8 cellular contexts compared by ENCODE assay signal in genomic region chr12:66129934-66130266, GRCh38. TPM values are rescaled to one million over a fixed set of nuclear protein-coding genes. Genes with fewer than 3 reads are reported as not detected.
A peak's percentile ranks its signal among the peaks of the same experiment; 100 is the strongest.
DNase-seq lines count a peak whose midpoint lies in the region; ATAC-seq and TF ChIP-seq lines count a peak whose summit lies in the region.

No MANE protein-coding gene starts in this region.

- DNase-seq in activated CD4-positive, alpha-beta T cell treated with anti-CD3 and anti-CD28 coated beads for 36 hours = peak; percentile 7
- no peak for DNase-seq in activated CD4-positive, alpha-beta T cell treated with anti-CD3 and anti-CD28 coated beads, Interleukin-2, amount 50 U/mL, for 1 hour
- DNase-seq in SJSA1 (ENCODE audit: low read depth in 1 of 2, low spot score in 2 of 2) (peak in 1 of 2 experiments; percentile 10), fibroblast of gingiva (ENCODE audit: low read depth) (peak; percentile 35), NCI-H446 treated with DMSO at 0.1 percent for 48 hours (lab: John Stamatoyannopoulos, UW) (no peak), NCI-H1092 treated with DMSO at 0.1 percent for 48 hours (lab: John Stamatoyannopoulos, UW) (no peak), medulla oblongata (ENCODE audit: extremely low spot score) (no peak)

- ATAC-seq in activated CD4-positive, alpha-beta T cell treated with anti-CD3 and anti-CD28 coated beads for 36 hours = no peak

- CTCF ChIA-PET in activated CD4-positive, alpha-beta T cell treated with anti-CD3 and anti-CD28 coated beads for 36 hours (lab: Charles Lee) = interaction anchor here (0.5 to 3.8 kb wide), 2 partner anchors 15 to 750 kb away, joined by 4 to 21 read pairs; no protein-coding TSS in a partner anchor

- peaks cover 46% of the 10 kb centered on the region for H3K36me3 Mint-ChIP-seq in activated CD4-positive, alpha-beta T cell treated with anti-CD3 and anti-CD28 coated beads for 36 hours (ENCODE audit: low read depth)

- H3K9ac ChIP-seq in parathyroid adenoma = no peak overlapping the region

- H3K4me2 ChIP-seq in parathyroid adenoma (ENCODE audit: low read length) = peak overlapping the region; percentile 97

- no peaks in the 10 kb centered on the region for H3K9me3 ChIP-seq in SJSA1 (replicated peaks)
- H3K9me3 ChIP-seq in parathyroid adenoma (ENCODE audit: control insufficient read depth, low read length) = no peaks in the 10 kb centered on the region

- H3K27me3 ChIP-seq in SJSA1 (replicated peaks) (no peaks in the 10 kb centered on the region), parathyroid adenoma (ENCODE audit: control insufficient read depth, insufficient read depth, low read length) (no peaks in the 10 kb centered on the region)

- H3K4me3 ChIP-seq in SJSA1 (peak overlapping the region; percentile 70), parathyroid adenoma (ENCODE audit: low read depth, low read length) (peak overlapping the region; percentile 92)

- peaks cover 46% of the 10 kb centered on the region for H3K4me1 Mint-ChIP-seq in activated CD4-positive, alpha-beta T cell treated with anti-CD3 and anti-CD28 coated beads for 36 hours

- H3K4me3 Mint-ChIP-seq in activated CD4-positive, alpha-beta T cell treated with anti-CD3 and anti-CD28 coated beads for 36 hours = peak overlapping the region; percentile 99

- POLR2A ChIA-PET in activated CD4-positive, alpha-beta T cell treated with anti-CD3 and anti-CD28 coated beads for 36 hours (lab: Charles Lee) = no interaction called here

- H3K27ac Mint-ChIP-seq in activated CD4-positive, alpha-beta T cell treated with anti-CD3 and anti-CD28 coated beads for 36 hours = peak overlapping the region; percentile 96

- no peaks in the 10 kb centered on the region for H3K9me3 Mint-ChIP-seq in activated CD4-positive, alpha-beta T cell treated with anti-CD3 and anti-CD28 coated beads for 36 hours (ENCODE audit: low read depth)

- H3K27ac ChIP-seq in SJSA1 (peak overlapping the region; percentile 78), parathyroid adenoma (no peak overlapping the region)

- H3K27me3 Mint-ChIP-seq in activated CD4-positive, alpha-beta T cell treated with anti-CD3 and anti-CD28 coated beads for 36 hours = no peaks in the 10 kb centered on the region

- H3K4me1 ChIP-seq in SJSA1 (replicated peaks) (peaks cover 24% of the 10 kb centered on the region), parathyroid adenoma (peaks cover 3% of the 10 kb centered on the region)

- TF ChIP-seq CTCF in parathyroid adenoma (IDR thresholded peaks at IDR 0.05) = no peak

- peaks cover 57% of the 10 kb centered on the region for H3K36me3 ChIP-seq in SJSA1
- no peaks in the 10 kb centered on the region for H3K36me3 ChIP-seq in parathyroid adenoma (ENCODE audit: control insufficient read depth, insufficient read depth, low read length)

- H3K79me2 ChIP-seq in parathyroid adenoma = peaks cover 3% of the 10 kb centered on the region

- intact Hi-C loops in activated CD4-positive, alpha-beta T cell treated with anti-CD3 and anti-CD28 coated beads for 36 hours (cut with DNase I, micrococcal nuclease) = loop anchor here (1.0 to 5.0 kb wide), 6 partner anchors 39 to 963 kb away; partner anchors contain the start of genes LEMD3 (in 2 of the 2), TMBIM4 (in 2 of the 2) and HELB (in 1 of the 2)

- H2AFZ ChIP-seq in parathyroid adenoma = peak overlapping the region; percentile 81

RNA-seq across cellular contexts. Expression of gene LLPH, which starts 0.7 kb away (rescaled TPM):
- 10 to 100 TPM; 33.1 to 36.5 TPM for total RNA-seq in activated CD4-positive, alpha-beta T cell treated with anti-CD3 and anti-CD28 coated beads for 36 hours
- 22.0 and 31.2 TPM in 2 replicates for total RNA-seq in SJSA1 (2014; rRNA removed; shearing (Covaris generic))

RNA-seq across cellular contexts. Expression of gene TMBIM4, which starts 39.9 kb away (rescaled TPM):
- 10 to 100 TPM; 41.4 to 44.6 TPM for total RNA-seq in activated CD4-positive, alpha-beta T cell treated with anti-CD3 and anti-CD28 coated beads for 36 hours
- 162 and 206 TPM in 2 replicates for total RNA-seq in SJSA1 (2014; rRNA removed; shearing (Covaris generic))

RNA-seq across cellular contexts. Expression of gene IRAK3, which starts 59.1 kb away (rescaled TPM):
- total RNA-seq in activated CD4-positive, alpha-beta T cell treated with anti-CD3 and anti-CD28 coated beads for 36 hours = 1 to 10 TPM in 1 of 2 experiments, under 1 TPM in 1; 0.82 to 1.1 TPM
- not detected in 2 replicates for total RNA-seq in SJSA1 (2014; rRNA removed; shearing (Covaris generic))

Comparison
In these comparisons a context has a peak if more than half of its experiments do, and no peak if none do; other contexts are left out.
1. DNase-seq: peak in activated CD4-positive, alpha-beta T cell treated with anti-CD3 and anti-CD28 coated beads for 36 hours (single experiment) and fibroblast of gingiva (single experiment); none in activated CD4-positive, alpha-beta T cell treated with anti-CD3 and anti-CD28 coated beads, Interleukin-2, amount 50 U/mL, for 1 hour (single experiment), NCI-H446 treated with DMSO at 0.1 percent for 48 hours (single experiment), NCI-H1092 treated with DMSO at 0.1 percent for 48 hours (single experiment) and medulla oblongata (single experiment).